Comparison of ENCODE assay signal across 24 cellular contexts in the genomic region with DNA sequence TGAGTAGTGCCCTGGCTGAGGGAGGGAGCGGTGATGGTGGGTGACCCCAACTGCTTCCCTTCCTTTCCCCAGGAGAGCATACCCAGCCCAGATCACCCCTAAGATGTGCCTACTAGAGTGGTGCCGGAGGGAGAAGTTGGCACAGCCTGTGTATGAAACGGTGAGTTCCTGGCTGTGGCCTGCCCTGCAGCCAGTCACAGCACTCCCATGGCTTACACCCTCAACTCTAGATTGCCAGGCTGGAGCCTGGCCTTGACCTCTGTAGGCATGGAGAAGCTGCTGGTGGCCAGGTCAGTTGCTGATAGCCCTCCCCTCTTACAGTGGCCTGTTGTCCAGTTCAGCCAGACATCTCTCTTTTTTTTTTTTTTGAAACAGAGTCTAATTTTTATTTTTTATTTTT. TPM values are rescaled to one million over a fixed set of nuclear protein-coding genes. Genes with fewer than 3 reads are reported as not detected.
DNase-seq lines count a peak whose midpoint lies in the region; ATAC-seq and TF ChIP-seq lines count a peak whose summit lies in the region.
"Had no signal": no experiment of that assay in that cellular context is flagged by ENCODE, and none has a peak within 500 bp of the region (broad histone marks: within the 10 kb centered on the region; RNA-seq: fewer than 3 reads in every experiment).

No MANE protein-coding gene starts in this region.

- no peak overlapping the region for H3K4me2 ChIP-seq in OCI-LY7 (ENCODE audit: low read length)
- H3K4me2 ChIP-seq: A549 had no signal

- POLR2A ChIA-PET in activated CD4-positive, alpha-beta T cell treated with anti-CD3 and anti-CD28 coated beads, Interleukin-2, amount 10 ng/mL, durations not matched to agents 7 days and 5 days (lab: Charles Lee), result interaction anchor here (0.6 kb wide), 1 partner anchor 77 kb away, joined by 4 read pairs; a partner anchor contains a TSS
- POLR2A ChIA-PET in OCI-LY7 (lab: Charles Lee), result interaction anchor here (0.7 to 3.9 kb wide), 2 partner anchors 8 to 770 kb away, joined by 3 to 53 read pairs; a partner anchor contains a TSS

- no peaks in the 10 kb centered on the region for H3K9me3 Mint-ChIP-seq in activated CD4-positive, alpha-beta T cell treated with anti-CD3 and anti-CD28 coated beads, Interleukin-2, amount 10 ng/mL, durations not matched to agents 7 days and 5 days
- H3K9me3 Mint-ChIP-seq: H9 had no signal

- peaks cover 85% of the 10 kb centered on the region for H3K4me1 Mint-ChIP-seq in activated CD4-positive, alpha-beta T cell treated with anti-CD3 and anti-CD28 coated beads, Interleukin-2, amount 10 ng/mL, durations not matched to agents 7 days and 5 days

- H4K20me1 ChIP-seq in OCI-LY7 (ENCODE audit: insufficient read depth, low read length), result no peaks in the 10 kb centered on the region

- 90% methylated on average over 2 of the region's 3 CpGs for WGBS in esophagus muscularis mucosa

- intact Hi-C loops in OCI-LY7 (cut with micrococcal nuclease; ENCODE audit: unreplicated experiment) (no loop called here), esophagus muscularis mucosa (cut with DNase I) (no loop called here), sciatic nerve (cut with DNase I) (no loop called here)

- H3K36me3 Mint-ChIP-seq in activated CD4-positive, alpha-beta T cell treated with anti-CD3 and anti-CD28 coated beads, Interleukin-2, amount 10 ng/mL, durations not matched to agents 7 days and 5 days (ENCODE audit: low read depth), result peaks cover 72% of the 10 kb centered on the region

- no peak overlapping the region for H3K4me3 ChIP-seq in OCI-LY7 (ENCODE audit: low read depth, low read length, poor library complexity, severe bottlenecking)
- H3K4me3 ChIP-seq in esophagus muscularis mucosa, result no peak overlapping the region
- H3K4me3 ChIP-seq: A549, breast epithelium, SJSA1 had no signal

- no peaks in the 10 kb centered on the region for H3K79me2 ChIP-seq in OCI-LY7 (ENCODE audit: insufficient read depth, low read depth, low read length)

- no TSS peak for BruUV-seq in OCI-LY7 (replicated peaks; lab: Mats Ljungman, UMichigan)

- no peaks in the 10 kb centered on the region for H3K9me2 ChIP-seq in OCI-LY7 (ENCODE audit: insufficient read depth, low read length)

- no peak overlapping the region for H2AFZ ChIP-seq in OCI-LY7 (ENCODE audit: low read length)

- H3K9me3 ChIP-seq in OCI-LY7 (ENCODE audit: low read length) (no peaks in the 10 kb centered on the region), esophagus muscularis mucosa (no peaks in the 10 kb centered on the region)
- H3K9me3 ChIP-seq: A549, breast epithelium, SJSA1 had no signal

- ATAC-seq in sciatic nerve, result no peak
- ATAC-seq in stimulated activated naive CD8-positive, alpha-beta T cell treated with anti-CD3 and anti-CD28 coated beads, Interleukin-15, Interleukin-2, amounts not matched to agents 100 U/mL and 50 U/mL, for 24 hours, result no peak
- ATAC-seq: A549; activated CD4-positive, CD25-positive, alpha-beta regulatory T cell treated with anti-CD3 and anti-CD28 coated beads, Interleukin-2, amount 50 U/mL, for 24 hours; PC-3 had no signal

- no peak overlapping the region for H3K4me3 Mint-ChIP-seq in activated CD4-positive, alpha-beta T cell treated with anti-CD3 and anti-CD28 coated beads, Interleukin-2, amount 10 ng/mL, durations not matched to agents 7 days and 5 days
- H3K4me3 Mint-ChIP-seq: H9 had no signal

- no peaks in the 10 kb centered on the region for H3K27me3 Mint-ChIP-seq in activated CD4-positive, alpha-beta T cell treated with anti-CD3 and anti-CD28 coated beads, Interleukin-2, amount 10 ng/mL, durations not matched to agents 7 days and 5 days
- H3K27me3 Mint-ChIP-seq: progenitor cell of endocrine pancreas had no signal

- no peaks in the 10 kb centered on the region for H3K27me3 ChIP-seq in esophagus muscularis mucosa
- H3K27me3 ChIP-seq: breast epithelium, SJSA1 had no signal

- H3K27ac ChIP-seq in OCI-LY7 (ENCODE audit: low read depth, low read length, poor library complexity, severe bottlenecking), result peak overlapping the region; percentile 91
- H3K27ac ChIP-seq in esophagus muscularis mucosa (replicated peaks in 1 of 4), result no peak overlapping the region
- H3K27ac ChIP-seq: A549, breast epithelium, C4-2B, SJSA1 had no signal

- peaks cover 66% of the 10 kb centered on the region for H3K36me3 ChIP-seq in OCI-LY7 (ENCODE audit: insufficient read depth, low read length)
- H3K36me3 ChIP-seq in esophagus muscularis mucosa, result peaks cover 38 to 78% (median 56%) of the 10 kb centered on the region in 4 donors
- H3K36me3 ChIP-seq: breast epithelium had no signal

- H3K4me1 ChIP-seq in OCI-LY7 (ENCODE audit: insufficient read depth, low read length, poor library complexity, severe bottlenecking) (peaks cover 88% of the 10 kb centered on the region), esophagus muscularis mucosa (peaks cover 27 to 48% (median 44%) of the 10 kb centered on the region in 4 donors)
- H3K4me1 ChIP-seq: breast epithelium, SJSA1 had no signal

- TF ChIP-seq EP300 in esophagus muscularis mucosa (IDR thresholded peaks at IDR 0.05), result no peak

- TF ChIP-seq POLR2A in esophagus muscularis mucosa (IDR thresholded peaks at IDR 0.05; ENCODE audit: low read depth), result no peak

- no peak for DNase-seq in activated CD4-positive, alpha-beta T cell treated with anti-CD3 and anti-CD28 coated beads, Interleukin-2, amount 10 ng/mL, durations not matched to agents 7 days and 5 days
- DNase-seq in activated CD4-positive, alpha-beta T cell treated with anti-CD3 and anti-CD28 coated beads for 48 hours, result no peak
- DNase-seq in OCI-LY7 (ENCODE audit: low spot score) (no peak), esophagus muscularis mucosa (ENCODE audit: extremely low spot score) (peak; percentile 72), sciatic nerve (ENCODE audit: low spot score) (peak; percentile 48), NCI-H2171 treated with DMSO at 0.1 percent for 48 hours (lab: John Stamatoyannopoulos, UW) (no peak), EL (no peak)
- no peak for DNase-seq in stimulated activated naive CD8-positive, alpha-beta T cell treated with anti-CD3 and anti-CD28 coated beads, Interleukin-15, Interleukin-2, amounts not matched to agents 100 U/mL and 50 U/mL, for 24 hours
- DNase-seq: DMS53; H9; islet precursor cell; NCI-H1436; NCI-H774; PC-3; small intestine; stimulated activated CD4-positive, alpha-beta T cell treated with anti-CD3 and anti-CD28 coated beads, Interleukin-4, amount 100 ng/mL, for 1 hour; substantia nigra; T-helper 9 cell had no signal

- CTCF ChIA-PET in activated CD4-positive, alpha-beta T cell treated with anti-CD3 and anti-CD28 coated beads, Interleukin-2, amount 10 ng/mL, durations not matched to agents 7 days and 5 days (lab: Charles Lee), result interaction anchor here (0.6 to 5.2 kb wide), 5 partner anchors 9 to 200 kb away, joined by 3 to 45 read pairs (median 13); a partner anchor contains a TSS
- CTCF ChIA-PET in OCI-LY7 (lab: Charles Lee; ENCODE audit: unreplicated experiment), result interaction anchor here (3.5 kb wide), 1 partner anchor 8 kb away, joined by 21 read pairs; a partner anchor contains a TSS

- TF ChIP-seq CTCF in OCI-LY7 (conservative IDR thresholded peaks at IDR 0.05; ENCODE audit: low read length) (no peak), esophagus muscularis mucosa (IDR thresholded peaks at IDR 0.05) (no peak)

- H3K27ac Mint-ChIP-seq in activated CD4-positive, alpha-beta T cell treated with anti-CD3 and anti-CD28 coated beads, Interleukin-2, amount 10 ng/mL, durations not matched to agents 7 days and 5 days, result peak overlapping the region; percentile 71
- H3K27ac Mint-ChIP-seq: H9, progenitor cell of endocrine pancreas had no signal

RNA-seq across cellular contexts. Expression of a gene that starts 8.6 kb away (rescaled TPM):
- 100 to 1,000 TPM; 146 to 159 TPM for total RNA-seq in activated CD4-positive, alpha-beta T cell treated with anti-CD3 and anti-CD28 coated beads, Interleukin-2, amount 10 ng/mL, durations not matched to agents 7 days and 5 days
- 60.9 and 73.4 TPM in 2 replicates for total RNA-seq in OCI-LY7 (2014; rRNA removed; shearing (Covaris generic))
- total RNA-seq in OCI-LY7 (2022) (76.0 and 91.7 TPM in 2 replicates), esophagus muscularis mucosa (10 to 100 TPM; 44.6 to 56.8 (median 50.8) TPM), sciatic nerve (66.4 TPM)

RNA-seq across cellular contexts. Expression of a gene that starts 53.5 kb away (rescaled TPM):
- total RNA-seq in activated CD4-positive, alpha-beta T cell treated with anti-CD3 and anti-CD28 coated beads, Interleukin-2, amount 10 ng/mL, durations not matched to agents 7 days and 5 days, result 10 to 100 TPM; 21.5 to 23.4 TPM
- total RNA-seq in OCI-LY7 (2014; rRNA removed; shearing (Covaris generic)), result 19.9 and 20.7 TPM in 2 replicates
- total RNA-seq in OCI-LY7 (2022) (32.4 and 34.7 TPM in 2 replicates), esophagus muscularis mucosa (10 to 100 TPM in 1 of 4 donors, 1 to 10 TPM in 3; 8.4 to 12.5 (median 9.7) TPM), sciatic nerve (14.7 TPM)

RNA-seq across cellular contexts. Expression of a gene that starts 53.5 kb away (rescaled TPM):
- total RNA-seq in activated CD4-positive, alpha-beta T cell treated with anti-CD3 and anti-CD28 coated beads, Interleukin-2, amount 10 ng/mL, durations not matched to agents 7 days and 5 days, result 10 to 100 TPM; 12.9 to 14.4 TPM
- total RNA-seq in OCI-LY7 (2014; rRNA removed; shearing (Covaris generic)), result 27.9 and 31.4 TPM in 2 replicates
- total RNA-seq in OCI-LY7 (2022) (16.9 and 18.1 TPM in 2 replicates), esophagus muscularis mucosa (10 to 100 TPM in 1 of 4 donors, 1 to 10 TPM in 3; 5.0 to 10.1 (median 8.4) TPM), sciatic nerve (6.3 TPM)

Comparison
In these comparisons a context has a peak if more than half of its experiments do, and no peak if none do; other contexts are left out.
1. DNase-seq: peak in esophagus muscularis mucosa (single experiment) and sciatic nerve (single experiment); none in activated CD4-positive, alpha-beta T cell treated with anti-CD3 and anti-CD28 coated beads, Interleukin-2, amount 10 ng/mL, durations not matched to agents 7 days and 5 days (single experiment), activated CD4-positive, alpha-beta T cell treated with anti-CD3 and anti-CD28 coated beads for 48 hours (single experiment), OCI-LY7 (single experiment), NCI-H2171 treated with DMSO at 0.1 percent for 48 hours (single experiment), EL (single experiment) and stimulated activated naive CD8-positive, alpha-beta T cell treated with anti-CD3 and anti-CD28 coated beads, Interleukin-15, Interleukin-2, amounts not matched to agents 100 U/mL and 50 U/mL, for 24 hours (single experiment).